Comparison of ENCODE assay signal across 1 cellular context in genomic region chr16:19177111-19177747, GRCh38.
TF ChIP-seq lines count a peak whose summit lies in the region.

No MANE protein-coding gene starts in this region.

TF ChIP-seq in K562, 482 proteins besides CTCF, POLR2A, EP300 and RAD21:
- TF ChIP-seq HMG20A (CRISPR knock-in tag; conservative IDR thresholded peaks at IDR 0.05) (no peak), PATZ1 (CRISPR knock-in tag; IDR thresholded peaks at IDR 0.05; ENCODE audit: borderline replicate concordance) (no peak), LEF1 (IDR thresholded peaks at IDR 0.05) (no peak), ATF1 (CRISPR knock-in tag; IDR thresholded peaks at IDR 0.05) (no peak), ATF1 (tag; IDR thresholded peaks at IDR 0.05) (no peak), FOXK2 (conservative IDR thresholded peaks at IDR 0.05 in 1 of 2, IDR thresholded peaks at IDR 0.05 in 1 of 2; ENCODE audit: low read depth in 2 of 2) (no peak), YY1 (IDR thresholded peaks at IDR 0.05; ENCODE audit: borderline replicate concordance in 1 of 3, control insufficient read depth in 1 of 3, extremely low read depth in 1 of 3, insufficient read depth in 3 of 3, insufficient read length in 1 of 3, insufficient replicate concordance in 2 of 3, low read depth in 1 of 3, low read length in 2 of 3) (peak in 1 of 3 experiments; percentile 42), CREB3L1 (IDR thresholded peaks at IDR 0.05; ENCODE audit: borderline replicate concordance, low read depth) (no peak)
